Comparison of ENCODE assay signal across 1 cellular context in the genomic region with DNA sequence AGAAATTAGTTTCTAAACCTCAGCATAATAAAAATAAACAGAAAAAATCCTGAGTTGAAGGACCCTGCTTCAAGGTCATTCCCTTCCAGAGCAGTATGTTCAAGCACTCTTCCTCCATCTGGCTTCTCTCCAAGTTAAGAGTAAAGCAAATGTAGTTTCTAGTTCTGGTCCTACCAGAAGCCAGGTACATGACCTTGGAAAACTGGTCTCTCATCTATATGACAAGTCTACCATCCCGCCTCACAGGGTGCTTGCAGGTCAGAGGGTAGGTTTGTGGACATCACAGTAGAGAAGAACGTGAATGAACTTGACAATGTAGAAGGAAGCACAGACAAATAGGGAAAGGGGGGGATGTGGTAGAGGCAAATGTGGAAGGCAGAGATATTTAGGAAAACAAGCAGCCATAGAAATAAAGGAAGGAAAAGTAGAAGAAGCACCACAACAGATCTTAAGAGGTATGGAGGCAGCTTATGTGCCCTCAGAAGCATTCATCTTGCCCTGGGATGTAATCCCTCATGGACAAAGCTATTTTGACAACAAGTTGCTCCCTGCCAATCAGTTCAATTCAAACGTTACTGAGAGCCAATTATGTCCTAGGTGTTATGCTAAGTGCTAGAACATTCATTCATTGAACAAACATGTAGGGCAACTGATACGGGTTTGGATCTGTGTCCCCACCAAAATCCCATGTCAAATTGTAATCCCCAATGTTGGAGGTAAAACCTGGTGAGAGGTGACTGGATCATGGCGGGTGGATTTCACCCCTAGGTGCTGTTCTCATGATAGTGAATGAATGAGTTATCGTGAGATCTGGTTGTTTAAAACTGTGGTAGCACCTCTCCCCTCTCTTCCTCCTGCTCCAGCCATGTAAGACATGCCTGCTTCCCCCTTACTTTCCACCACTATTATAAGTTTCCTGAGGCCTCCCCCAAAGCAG.
A peak's percentile ranks its signal among the peaks of the same experiment; 100 is the strongest.
TF ChIP-seq lines count a peak whose summit lies in the region.

No MANE protein-coding gene starts in this region.

TF ChIP-seq in HepG2, 621 proteins besides CTCF, POLR2A, EP300 and RAD21 (continued from another document and continues in another):
- TF ChIP-seq, protein P1, sequence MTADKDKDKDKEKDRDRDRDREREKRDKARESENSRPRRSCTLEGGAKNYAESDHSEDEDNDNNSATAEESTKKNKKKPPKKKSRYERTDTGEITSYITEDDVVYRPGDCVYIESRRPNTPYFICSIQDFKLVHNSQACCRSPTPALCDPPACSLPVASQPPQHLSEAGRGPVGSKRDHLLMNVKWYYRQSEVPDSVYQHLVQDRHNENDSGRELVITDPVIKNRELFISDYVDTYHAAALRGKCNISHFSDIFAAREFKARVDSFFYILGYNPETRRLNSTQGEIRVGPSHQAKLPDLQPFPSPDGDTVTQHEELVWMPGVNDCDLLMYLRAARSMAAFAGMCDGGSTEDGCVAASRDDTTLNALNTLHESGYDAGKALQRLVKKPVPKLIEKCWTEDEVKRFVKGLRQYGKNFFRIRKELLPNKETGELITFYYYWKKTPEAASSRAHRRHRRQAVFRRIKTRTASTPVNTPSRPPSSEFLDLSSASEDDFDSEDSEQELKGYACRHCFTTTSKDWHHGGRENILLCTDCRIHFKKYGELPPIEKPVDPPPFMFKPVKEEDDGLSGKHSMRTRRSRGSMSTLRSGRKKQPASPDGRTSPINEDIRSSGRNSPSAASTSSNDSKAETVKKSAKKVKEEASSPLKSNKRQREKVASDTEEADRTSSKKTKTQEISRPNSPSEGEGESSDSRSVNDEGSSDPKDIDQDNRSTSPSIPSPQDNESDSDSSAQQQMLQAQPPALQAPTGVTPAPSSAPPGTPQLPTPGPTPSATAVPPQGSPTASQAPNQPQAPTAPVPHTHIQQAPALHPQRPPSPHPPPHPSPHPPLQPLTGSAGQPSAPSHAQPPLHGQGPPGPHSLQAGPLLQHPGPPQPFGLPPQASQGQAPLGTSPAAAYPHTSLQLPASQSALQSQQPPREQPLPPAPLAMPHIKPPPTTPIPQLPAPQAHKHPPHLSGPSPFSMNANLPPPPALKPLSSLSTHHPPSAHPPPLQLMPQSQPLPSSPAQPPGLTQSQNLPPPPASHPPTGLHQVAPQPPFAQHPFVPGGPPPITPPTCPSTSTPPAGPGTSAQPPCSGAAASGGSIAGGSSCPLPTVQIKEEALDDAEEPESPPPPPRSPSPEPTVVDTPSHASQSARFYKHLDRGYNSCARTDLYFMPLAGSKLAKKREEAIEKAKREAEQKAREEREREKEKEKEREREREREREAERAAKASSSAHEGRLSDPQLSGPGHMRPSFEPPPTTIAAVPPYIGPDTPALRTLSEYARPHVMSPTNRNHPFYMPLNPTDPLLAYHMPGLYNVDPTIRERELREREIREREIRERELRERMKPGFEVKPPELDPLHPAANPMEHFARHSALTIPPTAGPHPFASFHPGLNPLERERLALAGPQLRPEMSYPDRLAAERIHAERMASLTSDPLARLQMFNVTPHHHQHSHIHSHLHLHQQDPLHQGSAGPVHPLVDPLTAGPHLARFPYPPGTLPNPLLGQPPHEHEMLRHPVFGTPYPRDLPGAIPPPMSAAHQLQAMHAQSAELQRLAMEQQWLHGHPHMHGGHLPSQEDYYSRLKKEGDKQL (CRISPR knock-in tag; IDR thresholded peaks at IDR 0.05; ENCODE audit: low read depth) = 0 out of 2 replicates have a peak, but pooled peaks have one; percentile 24
- TF ChIP-seq MTF1 (CRISPR knock-in tag; IDR thresholded peaks at IDR 0.05) (no peak), MXI1 (IDR thresholded peaks at IDR 0.05; ENCODE audit: borderline replicate concordance, low read depth, low read length) (0 out of 3 replicates have a peak, but pooled peaks have one; percentile 8), NR2F1 (CRISPR knock-in tag; IDR thresholded peaks at IDR 0.05) (peak; percentile 26 to 27; a peak in 2 of 4 replicates), ZIK1 (CRISPR knock-in tag; IDR thresholded peaks at IDR 0.05; ENCODE audit: borderline replicate concordance, low read depth) (no peak), ZNF333 (CRISPR knock-in tag; IDR thresholded peaks at IDR 0.05; ENCODE audit: borderline replicate concordance) (no peak), TEAD3 (CRISPR knock-in tag; optimal IDR thresholded peaks at IDR 0.05; ENCODE audit: borderline replicate concordance) (peak; percentile 45), ZFP90 (CRISPR knock-in tag; IDR thresholded peaks at IDR 0.05; ENCODE audit: borderline replicate concordance) (no peak), PPARG (CRISPR knock-in tag; conservative IDR thresholded peaks at IDR 0.05) (peak; percentile 64; the same call in 1 of the 2 replicates), RBM22 (optimal IDR thresholded peaks at IDR 0.05; ENCODE audit: low read length) (peak; percentile 77), RXRA (CRISPR knock-in tag; IDR thresholded peaks at IDR 0.05) (peak; percentile 55; the same call in 1 of the 2 replicates), ZKSCAN8 (CRISPR knock-in tag; IDR thresholded peaks at IDR 0.05; ENCODE audit: borderline replicate concordance) (0 out of 2 replicates have a peak, but pooled peaks have one; percentile 50), SATB2 (CRISPR knock-in tag; IDR thresholded peaks at IDR 0.05) (no peak), ZNF44 (CRISPR knock-in tag; IDR thresholded peaks at IDR 0.05) (no peak), MLLT10 (CRISPR knock-in tag; IDR thresholded peaks at IDR 0.05) (no peak), ZNF674 (CRISPR knock-in tag; IDR thresholded peaks at IDR 0.05; ENCODE audit: low read depth) (no peak)
- TF ChIP-seq, protein P2, sequence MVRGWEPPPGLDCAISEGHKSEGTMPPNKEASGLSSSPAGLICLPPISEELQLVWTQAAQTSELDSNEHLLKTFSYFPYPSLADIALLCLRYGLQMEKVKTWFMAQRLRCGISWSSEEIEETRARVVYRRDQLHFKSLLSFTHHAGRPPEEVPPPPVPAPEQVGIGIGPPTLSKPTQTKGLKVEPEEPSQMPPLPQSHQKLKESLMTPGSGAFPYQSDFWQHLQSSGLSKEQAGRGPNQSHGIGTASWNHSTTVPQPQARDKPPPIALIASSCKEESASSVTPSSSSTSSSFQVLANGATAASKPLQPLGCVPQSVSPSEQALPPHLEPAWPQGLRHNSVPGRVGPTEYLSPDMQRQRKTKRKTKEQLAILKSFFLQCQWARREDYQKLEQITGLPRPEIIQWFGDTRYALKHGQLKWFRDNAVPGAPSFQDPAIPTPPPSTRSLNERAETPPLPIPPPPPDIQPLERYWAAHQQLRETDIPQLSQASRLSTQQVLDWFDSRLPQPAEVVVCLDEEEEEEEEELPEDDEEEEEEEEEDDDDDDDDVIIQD (CRISPR knock-in tag; IDR thresholded peaks at IDR 0.05; ENCODE audit: low read depth) = 0 out of 2 replicates have a peak, but pooled peaks have one; percentile 40
- TF ChIP-seq, protein P3, sequence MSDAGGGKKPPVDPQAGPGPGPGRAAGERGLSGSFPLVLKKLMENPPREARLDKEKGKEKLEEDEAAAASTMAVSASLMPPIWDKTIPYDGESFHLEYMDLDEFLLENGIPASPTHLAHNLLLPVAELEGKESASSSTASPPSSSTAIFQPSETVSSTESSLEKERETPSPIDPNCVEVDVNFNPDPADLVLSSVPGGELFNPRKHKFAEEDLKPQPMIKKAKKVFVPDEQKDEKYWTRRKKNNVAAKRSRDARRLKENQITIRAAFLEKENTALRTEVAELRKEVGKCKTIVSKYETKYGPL (CRISPR knock-in tag; IDR thresholded peaks at IDR 0.05) = no peak
- TF ChIP-seq, protein P4, sequence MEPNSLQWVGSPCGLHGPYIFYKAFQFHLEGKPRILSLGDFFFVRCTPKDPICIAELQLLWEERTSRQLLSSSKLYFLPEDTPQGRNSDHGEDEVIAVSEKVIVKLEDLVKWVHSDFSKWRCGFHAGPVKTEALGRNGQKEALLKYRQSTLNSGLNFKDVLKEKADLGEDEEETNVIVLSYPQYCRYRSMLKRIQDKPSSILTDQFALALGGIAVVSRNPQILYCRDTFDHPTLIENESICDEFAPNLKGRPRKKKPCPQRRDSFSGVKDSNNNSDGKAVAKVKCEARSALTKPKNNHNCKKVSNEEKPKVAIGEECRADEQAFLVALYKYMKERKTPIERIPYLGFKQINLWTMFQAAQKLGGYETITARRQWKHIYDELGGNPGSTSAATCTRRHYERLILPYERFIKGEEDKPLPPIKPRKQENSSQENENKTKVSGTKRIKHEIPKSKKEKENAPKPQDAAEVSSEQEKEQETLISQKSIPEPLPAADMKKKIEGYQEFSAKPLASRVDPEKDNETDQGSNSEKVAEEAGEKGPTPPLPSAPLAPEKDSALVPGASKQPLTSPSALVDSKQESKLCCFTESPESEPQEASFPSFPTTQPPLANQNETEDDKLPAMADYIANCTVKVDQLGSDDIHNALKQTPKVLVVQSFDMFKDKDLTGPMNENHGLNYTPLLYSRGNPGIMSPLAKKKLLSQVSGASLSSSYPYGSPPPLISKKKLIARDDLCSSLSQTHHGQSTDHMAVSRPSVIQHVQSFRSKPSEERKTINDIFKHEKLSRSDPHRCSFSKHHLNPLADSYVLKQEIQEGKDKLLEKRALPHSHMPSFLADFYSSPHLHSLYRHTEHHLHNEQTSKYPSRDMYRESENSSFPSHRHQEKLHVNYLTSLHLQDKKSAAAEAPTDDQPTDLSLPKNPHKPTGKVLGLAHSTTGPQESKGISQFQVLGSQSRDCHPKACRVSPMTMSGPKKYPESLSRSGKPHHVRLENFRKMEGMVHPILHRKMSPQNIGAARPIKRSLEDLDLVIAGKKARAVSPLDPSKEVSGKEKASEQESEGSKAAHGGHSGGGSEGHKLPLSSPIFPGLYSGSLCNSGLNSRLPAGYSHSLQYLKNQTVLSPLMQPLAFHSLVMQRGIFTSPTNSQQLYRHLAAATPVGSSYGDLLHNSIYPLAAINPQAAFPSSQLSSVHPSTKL (CRISPR knock-in tag; IDR thresholded peaks at IDR 0.05) = peak; percentile 77
- TF ChIP-seq, protein P5, sequence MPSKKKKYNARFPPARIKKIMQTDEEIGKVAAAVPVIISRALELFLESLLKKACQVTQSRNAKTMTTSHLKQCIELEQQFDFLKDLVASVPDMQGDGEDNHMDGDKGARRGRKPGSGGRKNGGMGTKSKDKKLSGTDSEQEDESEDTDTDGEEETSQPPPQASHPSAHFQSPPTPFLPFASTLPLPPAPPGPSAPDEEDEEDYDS (CRISPR knock-in tag; IDR thresholded peaks at IDR 0.05) = no peak
- TF ChIP-seq, protein P6, sequence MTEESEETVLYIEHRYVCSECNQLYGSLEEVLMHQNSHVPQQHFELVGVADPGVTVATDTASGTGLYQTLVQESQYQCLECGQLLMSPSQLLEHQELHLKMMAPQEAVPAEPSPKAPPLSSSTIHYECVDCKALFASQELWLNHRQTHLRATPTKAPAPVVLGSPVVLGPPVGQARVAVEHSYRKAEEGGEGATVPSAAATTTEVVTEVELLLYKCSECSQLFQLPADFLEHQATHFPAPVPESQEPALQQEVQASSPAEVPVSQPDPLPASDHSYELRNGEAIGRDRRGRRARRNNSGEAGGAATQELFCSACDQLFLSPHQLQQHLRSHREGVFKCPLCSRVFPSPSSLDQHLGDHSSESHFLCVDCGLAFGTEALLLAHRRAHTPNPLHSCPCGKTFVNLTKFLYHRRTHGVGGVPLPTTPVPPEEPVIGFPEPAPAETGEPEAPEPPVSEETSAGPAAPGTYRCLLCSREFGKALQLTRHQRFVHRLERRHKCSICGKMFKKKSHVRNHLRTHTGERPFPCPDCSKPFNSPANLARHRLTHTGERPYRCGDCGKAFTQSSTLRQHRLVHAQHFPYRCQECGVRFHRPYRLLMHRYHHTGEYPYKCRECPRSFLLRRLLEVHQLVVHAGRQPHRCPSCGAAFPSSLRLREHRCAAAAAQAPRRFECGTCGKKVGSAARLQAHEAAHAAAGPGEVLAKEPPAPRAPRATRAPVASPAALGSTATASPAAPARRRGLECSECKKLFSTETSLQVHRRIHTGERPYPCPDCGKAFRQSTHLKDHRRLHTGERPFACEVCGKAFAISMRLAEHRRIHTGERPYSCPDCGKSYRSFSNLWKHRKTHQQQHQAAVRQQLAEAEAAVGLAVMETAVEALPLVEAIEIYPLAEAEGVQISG (CRISPR knock-in tag; IDR thresholded peaks at IDR 0.05) = no peak
- TF ChIP-seq, protein P7, sequence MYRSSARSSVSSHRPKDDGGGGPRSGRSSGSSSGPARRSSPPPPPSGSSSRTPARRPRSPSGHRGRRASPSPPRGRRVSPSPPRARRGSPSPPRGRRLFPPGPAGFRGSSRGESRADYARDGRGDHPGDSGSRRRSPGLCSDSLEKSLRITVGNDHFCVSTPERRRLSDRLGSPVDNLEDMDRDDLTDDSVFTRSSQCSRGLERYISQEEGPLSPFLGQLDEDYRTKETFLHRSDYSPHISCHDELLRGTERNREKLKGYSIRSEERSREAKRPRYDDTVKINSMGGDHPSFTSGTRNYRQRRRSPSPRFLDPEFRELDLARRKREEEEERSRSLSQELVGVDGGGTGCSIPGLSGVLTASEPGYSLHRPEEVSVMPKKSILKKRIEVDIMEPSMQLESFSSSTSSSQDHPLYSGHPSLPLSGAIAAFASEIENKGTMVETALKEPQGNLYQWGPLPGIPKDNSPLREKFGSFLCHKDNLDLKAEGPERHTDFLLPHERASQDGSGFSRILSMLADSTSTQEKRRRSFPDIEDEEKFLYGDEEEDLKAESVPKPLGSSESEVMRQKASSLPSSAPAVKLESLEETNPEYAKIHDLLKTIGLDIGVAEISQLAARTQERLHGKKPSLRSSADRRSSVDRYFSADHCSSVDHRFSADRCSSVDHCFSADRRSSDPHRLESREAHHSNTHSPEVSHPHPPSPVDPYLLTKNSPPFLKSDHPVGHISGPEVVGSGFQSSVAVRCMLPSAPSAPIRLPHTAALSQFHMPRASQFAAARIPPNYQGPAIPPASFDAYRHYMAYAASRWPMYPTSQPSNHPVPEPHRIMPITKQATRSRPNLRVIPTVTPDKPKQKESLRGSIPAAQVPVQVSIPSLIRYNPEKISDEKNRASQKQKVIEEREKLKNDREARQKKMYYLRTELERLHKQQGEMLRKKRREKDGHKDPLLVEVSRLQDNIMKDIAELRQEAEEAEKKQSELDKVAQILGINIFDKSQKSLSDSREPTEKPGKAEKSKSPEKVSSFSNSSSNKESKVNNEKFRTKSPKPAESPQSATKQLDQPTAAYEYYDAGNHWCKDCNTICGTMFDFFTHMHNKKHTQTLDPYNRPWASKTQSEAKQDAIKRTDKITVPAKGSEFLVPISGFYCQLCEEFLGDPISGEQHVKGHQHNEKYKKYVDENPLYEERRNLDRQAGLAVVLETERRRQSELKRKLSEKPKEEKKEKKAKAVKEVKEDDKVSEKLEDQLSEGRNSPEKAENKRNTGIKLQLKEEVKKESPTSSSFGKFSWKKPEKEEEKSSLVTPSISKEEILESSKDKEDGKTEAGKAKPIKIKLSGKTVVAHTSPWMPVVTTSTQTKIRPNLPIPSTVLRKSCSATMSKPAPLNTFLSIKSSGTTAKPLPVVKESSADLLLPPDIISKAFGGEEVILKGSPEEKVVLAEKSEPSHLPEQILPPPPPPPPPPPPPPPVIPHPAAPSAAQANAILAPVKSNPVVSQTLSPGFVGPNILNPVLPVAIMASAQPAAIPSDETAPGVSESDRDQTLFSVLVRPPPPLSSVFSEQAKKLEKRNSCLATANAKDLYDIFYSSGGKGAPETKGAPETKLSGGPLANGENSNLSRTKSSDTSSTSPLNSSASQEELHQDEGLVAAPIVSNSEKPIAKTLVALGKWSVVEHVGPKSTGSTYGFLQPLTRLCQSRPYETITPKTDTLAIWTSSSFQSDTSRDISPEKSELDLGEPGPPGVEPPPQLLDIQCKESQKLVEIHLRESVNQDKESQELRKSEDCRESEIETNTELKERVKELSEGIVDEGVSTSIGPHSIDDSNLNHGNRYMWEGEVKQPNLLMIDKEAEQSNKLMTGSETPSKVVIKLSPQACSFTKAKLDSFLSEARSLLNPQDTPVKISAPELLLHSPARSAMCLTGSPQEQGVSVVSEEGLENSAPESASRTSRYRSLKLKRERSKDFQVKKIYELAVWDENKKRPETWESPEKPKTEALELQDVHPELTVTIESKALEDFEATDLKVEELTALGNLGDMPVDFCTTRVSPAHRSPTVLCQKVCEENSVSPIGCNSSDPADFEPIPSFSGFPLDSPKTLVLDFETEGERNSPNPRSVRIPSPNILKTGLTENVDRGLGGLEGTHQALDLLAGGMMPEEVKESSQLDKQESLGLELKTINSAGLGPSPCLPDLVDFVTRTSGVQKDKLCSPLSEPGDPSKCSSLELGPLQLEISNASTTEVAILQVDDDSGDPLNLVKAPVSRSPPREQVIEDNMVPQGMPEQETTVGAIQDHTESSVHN (CRISPR knock-in tag; IDR thresholded peaks at IDR 0.05) = no peak
